ENCODE assay signal across 6 cellular contexts in the genomic region with DNA sequence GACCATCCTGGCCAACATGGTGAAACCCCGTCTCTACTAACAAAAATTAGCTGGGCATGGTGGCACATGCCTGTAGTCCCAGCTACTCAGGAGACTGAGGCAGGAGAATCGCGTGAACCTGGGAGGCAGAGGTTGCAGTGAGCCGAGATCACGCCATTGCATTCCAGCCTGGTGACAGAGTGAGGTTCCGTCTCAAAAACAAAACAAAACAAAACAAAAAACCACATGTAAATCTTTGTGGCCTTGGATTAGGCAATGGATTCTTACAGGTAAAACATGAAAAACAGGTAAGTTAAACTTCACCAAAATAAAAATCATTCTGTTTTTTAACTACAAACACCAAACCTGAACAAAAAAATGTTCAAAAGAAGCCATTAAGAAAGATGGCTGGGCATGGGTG. TPM values are rescaled to one million over a fixed set of nuclear protein-coding genes. Genes with fewer than 3 reads are reported as not detected.
"Had no signal": no experiment of that assay in that cellular context is flagged by ENCODE, and none has a peak within 500 bp of the region (broad histone marks: within the 10 kb centered on the region; RNA-seq: fewer than 3 reads in every experiment).

No MANE protein-coding gene starts in this region.

RNA-seq across cellular contexts. Expression of a gene that starts 57.8 kb away (rescaled TPM):
- total RNA-seq: HT1080, IMR-90, Peyer's patch, Right ventricle myocardium inferior, RPMI7951, SJCRH30 had no signal
- polyA plus RNA-seq: IMR-90 had no signal
